2 cellular contexts compared by ENCODE assay signal in genomic region chr1:230767859-230768612, GRCh38. TPM values are rescaled to one million over a fixed set of nuclear protein-coding genes. Genes with fewer than 3 reads are reported as not detected.
"Had no signal": no experiment of that assay in that cellular context is flagged by ENCODE, and none has a peak within 500 bp of the region (broad histone marks: within the 10 kb centered on the region; RNA-seq: fewer than 3 reads in every experiment).

No MANE protein-coding gene starts in this region.

RNA-seq across cellular contexts. Expression of gene CAPN9, which starts 20.8 kb away (rescaled TPM):
- total RNA-seq: GM12878 had no signal
- polyA plus RNA-seq: GM12878 had no signal

RNA-seq across cellular contexts. Expression of gene AGT, which starts 54.1 kb away (rescaled TPM):
- total RNA-seq: G401 had no signal
- polyA plus RNA-seq: GM12878 had no signal
